ENCODE assay signal across 17 cellular contexts in the genomic region with DNA sequence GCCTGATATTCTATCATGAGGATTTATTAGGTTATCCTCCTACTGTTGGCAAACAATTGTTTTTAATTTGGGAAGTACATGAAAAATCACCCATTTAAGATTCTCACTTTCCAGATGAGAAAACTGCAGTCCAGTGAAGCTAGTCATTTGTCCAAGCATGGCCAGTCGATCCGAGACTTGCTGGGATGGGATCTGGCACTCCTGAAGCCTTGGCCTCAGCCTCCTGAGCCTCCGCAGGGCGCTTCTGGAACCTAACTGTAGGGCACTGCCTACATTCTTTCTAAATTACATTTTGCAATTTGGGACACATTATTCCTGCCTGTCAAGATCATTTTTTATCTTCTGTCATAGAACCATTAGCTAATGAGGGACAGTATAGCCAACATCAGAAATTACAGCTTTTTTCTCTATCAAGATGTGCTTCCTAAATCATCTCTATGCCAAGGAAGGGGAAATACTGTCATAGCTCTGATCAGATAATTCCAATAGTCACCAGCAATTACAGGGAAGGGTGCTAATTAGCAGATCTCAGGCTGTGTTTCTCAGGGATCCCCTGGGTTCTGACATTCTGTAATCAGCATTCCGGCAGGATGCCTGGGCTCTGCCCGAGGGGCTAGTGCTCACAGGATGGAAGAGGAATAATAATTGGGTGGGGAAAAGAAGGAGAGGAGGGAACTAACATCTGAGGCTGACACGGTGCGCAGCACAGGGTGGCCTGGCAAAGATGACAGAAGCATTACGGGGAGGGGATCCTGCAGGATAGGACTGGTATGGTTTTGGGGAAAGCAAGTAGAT. TPM values are rescaled to one million over a fixed set of nuclear protein-coding genes. Genes with fewer than 3 reads are reported as not detected.
DNase-seq lines count a peak whose midpoint lies in the region; ATAC-seq and TF ChIP-seq lines count a peak whose summit lies in the region.
"Had no signal": no experiment of that assay in that cellular context is flagged by ENCODE, and none has a peak within 500 bp of the region (broad histone marks: within the 10 kb centered on the region; RNA-seq: fewer than 3 reads in every experiment).

No MANE protein-coding gene starts in this region.

- H4K8ac ChIP-seq in mesenchymal stem cell (ENCODE audit: low read length) = no peak overlapping the region

- no peak overlapping the region for H3K18ac ChIP-seq in mesenchymal stem cell (ENCODE audit: low read depth in 1 of 2, low read length in 2 of 2)

- H3K4me3 ChIP-seq in right cardiac atrium (ENCODE audit: low read length) (no peak overlapping the region), mesenchymal stem cell (ENCODE audit: insufficient read depth in 1 of 2, low read depth in 1 of 2, low read length in 2 of 2) (no peak overlapping the region)
- H3K4me3 ChIP-seq in CD8-positive, alpha-beta memory T cell (ENCODE audit: low read length) = no peak overlapping the region

- no peak overlapping the region for H2AFZ ChIP-seq in mesenchymal stem cell (ENCODE audit: low read depth, low read length)

- H3K4me3 Mint-ChIP-seq in CD8-positive, alpha-beta memory T cell = no peak overlapping the region
- H3K4me3 Mint-ChIP-seq: H9, IgD-negative memory B cell had no signal

- H2BK5ac ChIP-seq in mesenchymal stem cell (ENCODE audit: low read depth, low read length, poor library complexity, severe bottlenecking) = no peak overlapping the region

- TF ChIP-seq CTCF in GM13977 (IDR thresholded peaks at IDR 0.05; ENCODE audit: extremely low read depth, insufficient read depth, missing control alignments) = no peak

- H3K23ac ChIP-seq in mesenchymal stem cell (ENCODE audit: low read length in 2 of 2) = no peak overlapping the region

- no peak overlapping the region for H2AK5ac ChIP-seq in mesenchymal stem cell (ENCODE audit: low read length, severe bottlenecking)

- in situ Hi-C loops in GM13977 (cut with MboI; ENCODE audit: low pct_unique_long_range_greater_than_20kb, low sequenced_read_pairs, unreplicated experiment) = loop anchor here (25.0 kb wide), 1 partner anchor 520 kb away; no protein-coding TSS in a partner anchor

- H3K4me1 ChIP-seq in right cardiac atrium (ENCODE audit: control insufficient read depth, insufficient read depth, low read length) = peaks cover 4% of the 10 kb centered on the region
- H3K4me1 ChIP-seq in mesenchymal stem cell (ENCODE audit: control insufficient read depth, insufficient read depth, low read depth, low read length) = no peaks in the 10 kb centered on the region
- H3K4me1 ChIP-seq in CD8-positive, alpha-beta memory T cell (ENCODE audit: insufficient read depth, low read length) = no peaks in the 10 kb centered on the region

- H2BK120ac ChIP-seq in mesenchymal stem cell (ENCODE audit: low read depth, low read length) = no peak overlapping the region

- ATAC-seq in right cardiac atrium (no peak), left cardiac atrium (no peak), SK-N-SH treated with all-trans-retinoic acid at 6 μM for 48 hours (no peak), GM21723 (IDR thresholded peaks at IDR 0.05; ENCODE audit: unreplicated experiment) (no peak)

- H3K14ac ChIP-seq in mesenchymal stem cell (ENCODE audit: low read length in 2 of 2) = no peak overlapping the region

- H2BK12ac ChIP-seq in mesenchymal stem cell (ENCODE audit: low read length in 2 of 2) = no peak overlapping the region

- POLR2A ChIA-PET in CD8-positive, alpha-beta memory T cell (lab: Charles Lee) = no interaction called here

- intact Hi-C loops in right cardiac atrium (cut with DNase I) (no loop called here), left cardiac atrium (cut with DNase I) (no loop called here)

- H3K36me3 ChIP-seq in mesenchymal stem cell (ENCODE audit: control insufficient read depth in 1 of 2, insufficient read depth in 2 of 2, low read depth in 1 of 2, low read length in 2 of 2) = no peaks in the 10 kb centered on the region
- no peaks in the 10 kb centered on the region for H3K36me3 ChIP-seq in CD8-positive, alpha-beta memory T cell (ENCODE audit: insufficient read depth, low read length)

- H3K9me3 ChIP-seq in right cardiac atrium (ENCODE audit: control insufficient read depth, low read length) = no peaks in the 10 kb centered on the region
- H3K9me3 ChIP-seq in mesenchymal stem cell (ENCODE audit: control insufficient read depth, low read length) = no peaks in the 10 kb centered on the region
- no peaks in the 10 kb centered on the region for H3K9me3 ChIP-seq in CD8-positive, alpha-beta memory T cell (ENCODE audit: low read length)

- no peak overlapping the region for H3K4me2 ChIP-seq in mesenchymal stem cell (ENCODE audit: low read length, poor library complexity, severe bottlenecking)

- no peaks in the 10 kb centered on the region for H3K36me3 Mint-ChIP-seq in CD8-positive, alpha-beta memory T cell
- H3K36me3 Mint-ChIP-seq: IgD-negative memory B cell had no signal

- H3K9me3 Mint-ChIP-seq in CD8-positive, alpha-beta memory T cell = no peaks in the 10 kb centered on the region
- H3K9me3 Mint-ChIP-seq: H9, IgD-negative memory B cell had no signal

- peak overlapping the region; percentile 12 for H3K9ac ChIP-seq in mesenchymal stem cell (ENCODE audit: low read length)

- WGBS in right cardiac atrium = 74% methylated on average over 9 of the region's 9 CpGs
- WGBS in mesenchymal stem cell = 90% methylated on average over 9 of the region's 9 CpGs

- DNase-seq in right cardiac atrium (no peak), left cardiac atrium (no peak), mesenchymal stem cell (no peak), GM13977 (ENCODE audit: low spot score) (no peak)
- no peak for DNase-seq in CD8-positive, alpha-beta memory T cell
- no peak for DNase-seq in activated naive CD4-positive, alpha-beta T cell treated with Interleukin-2 at 50 U/mL for 16 hours
- DNase-seq: C1 segment of cervical spinal cord; H9; Kasumi-1; NCI-H1105; NCI-H187; NCI-H446; NK-92 treated with Interleukin-12 subunit alpha and Interleukin-12 subunit beta, amount 100 ng/mL, for 24 hours; SIG-M5 had no signal

- H4K91ac ChIP-seq in mesenchymal stem cell (ENCODE audit: low read length) = no peak overlapping the region

- no peak overlapping the region for H3K27ac Mint-ChIP-seq in CD8-positive, alpha-beta memory T cell
- H3K27ac Mint-ChIP-seq: IgD-negative memory B cell had no signal

- no peak overlapping the region for H3K4ac ChIP-seq in mesenchymal stem cell (ENCODE audit: low read depth in 1 of 2, low read length in 2 of 2)

- H3K27me3 Mint-ChIP-seq in CD8-positive, alpha-beta memory T cell = peaks cover 9 to 40% of the 10 kb centered on the region in 2 donors

- H3K4me1 Mint-ChIP-seq in CD8-positive, alpha-beta memory T cell = no peaks in the 10 kb centered on the region
- H3K4me1 Mint-ChIP-seq: IgD-negative memory B cell had no signal

- CTCF ChIA-PET in CD8-positive, alpha-beta memory T cell (lab: Charles Lee) = interaction anchor here (1.4 kb wide), 1 partner anchor 10 kb away, joined by 3 read pairs; no protein-coding TSS in a partner anchor

- H3K27me3 ChIP-seq in right cardiac atrium (ENCODE audit: control insufficient read depth, insufficient read depth) (no peaks in the 10 kb centered on the region), mesenchymal stem cell (ENCODE audit: control insufficient read depth in 1 of 2, insufficient read depth in 1 of 2, low read length in 2 of 2) (peaks cover 0 to 3% of the 10 kb centered on the region in 2 experiments)
- H3K27me3 ChIP-seq in CD8-positive, alpha-beta memory T cell (ENCODE audit: insufficient read depth, low read length, poor library complexity, severe bottlenecking) = peaks cover 4% of the 10 kb centered on the region

- H3K79me1 ChIP-seq in mesenchymal stem cell (replicated peaks; ENCODE audit: low read length, poor library complexity, severe bottlenecking) = no peaks in the 10 kb centered on the region

- H3K27ac ChIP-seq in right cardiac atrium (ENCODE audit: low read length) = peak overlapping the region; percentile 29
- no peak overlapping the region for H3K27ac ChIP-seq in mesenchymal stem cell (ENCODE audit: low read length, poor library complexity, severe bottlenecking)
- H3K27ac ChIP-seq in CD8-positive, alpha-beta memory T cell (ENCODE audit: low read depth, low read length) = no peak overlapping the region

- no peak overlapping the region for H2BK15ac ChIP-seq in mesenchymal stem cell (ENCODE audit: low read depth, poor library complexity, severe bottlenecking)

TF ChIP-seq in SK-N-SH treated with all-trans-retinoic acid at 6 μM for 48 hours, 23 proteins besides CTCF, POLR2A, EP300 and RAD21:
- TF ChIP-seq ISL1 (CRISPR knock-in tag; IDR thresholded peaks at IDR 0.05) = peak; percentile 46; the same call in 1 of the 2 replicates
- TF ChIP-seq BACH2 (CRISPR knock-in tag; IDR thresholded peaks at IDR 0.05; ENCODE audit: borderline replicate concordance) = no peak

RNA-seq across cellular contexts. Expression of gene ANAPC13, which starts 28.3 kb away (rescaled TPM):
- total RNA-seq in right cardiac atrium = 10 to 100 TPM; 75.6 to 95.8 (median 81.3) TPM
- 87.7 TPM for polyA plus RNA-seq in right cardiac atrium
- total RNA-seq in left cardiac atrium = 10 to 100 TPM; 63.2 to 83.9 TPM
- polyA plus RNA-seq in mesenchymal stem cell (2013, experiment 1 of 2) = 54.1 TPM
- polyA plus RNA-seq in mesenchymal stem cell (2013, experiment 2 of 2) = 56.0 TPM
- 10 to 100 TPM; 41.0 to 42.0 TPM for total RNA-seq in CD8-positive, alpha-beta memory T cell
- 84.6 TPM for polyA plus RNA-seq in CD8-positive, alpha-beta memory T cell

RNA-seq across cellular contexts. Expression of gene CEP63, which starts 28.3 kb away (rescaled TPM):
- total RNA-seq in right cardiac atrium = 10 to 100 TPM; 31.3 to 41.6 (median 39.4) TPM
- polyA plus RNA-seq in right cardiac atrium = 34.6 TPM
- total RNA-seq in left cardiac atrium = 10 to 100 TPM; 30.2 to 31.7 TPM
- 20.1 TPM for polyA plus RNA-seq in mesenchymal stem cell (2013, experiment 1 of 2)
- 21.0 TPM for polyA plus RNA-seq in mesenchymal stem cell (2013, experiment 2 of 2)
- total RNA-seq in CD8-positive, alpha-beta memory T cell = 10 to 100 TPM; 21.1 to 21.3 TPM
- 19.3 TPM for polyA plus RNA-seq in CD8-positive, alpha-beta memory T cell
